8 cellular contexts compared by ENCODE assay signal in the genomic region with DNA sequence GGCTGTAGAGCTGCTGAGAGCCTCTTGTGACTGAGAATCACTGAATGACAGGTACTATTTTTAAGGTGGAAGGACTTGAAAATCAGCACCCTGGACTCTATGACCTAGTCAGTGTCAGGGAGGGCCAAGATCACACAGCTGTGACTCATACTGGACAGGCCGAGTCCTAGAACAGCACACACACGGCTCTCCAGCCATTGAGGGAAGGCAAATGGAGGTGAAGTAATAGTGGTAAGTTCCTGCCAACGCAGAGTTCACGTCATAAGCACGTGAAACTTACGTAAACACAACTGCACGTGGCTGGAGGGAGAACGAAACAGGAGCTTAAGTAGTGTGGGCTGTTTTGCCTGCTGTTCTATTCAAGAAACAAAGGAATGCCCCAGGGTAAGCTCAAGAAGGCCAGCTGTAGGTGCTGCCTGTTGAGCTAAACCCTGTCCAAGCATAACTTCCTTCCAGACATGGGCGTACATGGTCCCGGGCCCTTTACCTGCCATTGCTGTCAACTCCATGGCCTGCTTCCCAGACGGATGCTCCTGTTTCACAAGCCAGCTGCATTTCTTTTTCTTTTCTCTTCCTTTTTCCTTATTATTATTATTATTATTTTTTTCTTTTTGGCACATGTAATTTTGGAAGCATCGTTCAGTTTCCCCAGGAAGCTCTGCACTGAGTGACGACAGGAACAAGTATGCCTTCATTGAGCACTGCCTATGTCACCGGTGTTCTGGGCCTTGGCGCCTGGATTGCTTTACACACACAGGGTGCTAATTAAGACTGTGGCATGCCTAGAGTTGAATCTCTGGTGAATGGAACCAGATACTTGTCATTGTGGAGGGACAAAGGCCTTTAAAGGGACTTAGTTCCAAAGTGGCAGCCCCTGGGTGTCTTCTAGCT. TPM values are rescaled to one million over a fixed set of nuclear protein-coding genes. Genes with fewer than 3 reads are reported as not detected.
A peak's percentile ranks its signal among the peaks of the same experiment; 100 is the strongest.
DNase-seq lines count a peak whose midpoint lies in the region; ATAC-seq and TF ChIP-seq lines count a peak whose summit lies in the region.

No MANE protein-coding gene starts in this region.

- no peaks in the 10 kb centered on the region for H3K36me3 ChIP-seq in spleen

- ATAC-seq in left cardiac atrium = peak; percentile 86 to 91
- no peak for ATAC-seq in GM19035 (IDR thresholded peaks at IDR 0.05; ENCODE audit: unreplicated experiment)
- ATAC-seq in GM21390 (IDR thresholded peaks at IDR 0.05; ENCODE audit: unreplicated experiment) = no peak

- DNase-seq in HCEC 1CT (peak; percentile 64), SIG-M5 treated with dmso at 0.1 percent for 504 hours (lab: John Stamatoyannopoulos, UW; ENCODE audit: unreplicated experiment) (peak; percentile 90), left cardiac atrium (peak; percentile 82), spleen (peak; percentile 84), NCI-H446 (lab: John Stamatoyannopoulos, UW) (no peak)
- no peak for DNase-seq in activated CD4-positive, CD25-positive, alpha-beta regulatory T cell (lab: John Stamatoyannopoulos, UW)

- no peaks in the 10 kb centered on the region for H3K9me3 ChIP-seq in spleen

- H3K27ac ChIP-seq in spleen = peak overlapping the region in 7 of 8 donors; percentile 24 to 82 (median 72)

- H3K27me3 ChIP-seq in spleen (replicated peaks in 1 of 7) = no peaks in the 10 kb centered on the region

- peaks cover 30 to 89% (median 51%) of the 10 kb centered on the region in 6 donors for H3K4me1 ChIP-seq in spleen

- no peak for TF ChIP-seq CTCF in spleen (IDR thresholded peaks at IDR 0.05 in 8 of 11, conservative IDR thresholded peaks at IDR 0.05 in 3 of 11)

- intact Hi-C loops in left cardiac atrium (cut with DNase I) = no loop called here
- intact Hi-C loops in spleen (cut with DNase I; ENCODE audit: low total_unique reads) = no loop called here

- H3K4me3 ChIP-seq in spleen = peak overlapping the region in 1 of 8 donors; percentile 54

- WGBS in spleen, 5 donors = 58 to 84% (median 78%) methylated on average over 15 of the region's 15 CpGs

- no peak for TF ChIP-seq POLR2A in spleen (IDR thresholded peaks at IDR 0.05)

RNA-seq across cellular contexts. Expression of a gene that starts 10.2 kb away (rescaled TPM):
- total RNA-seq in left cardiac atrium (10 to 100 TPM; 10.6 to 12.3 TPM), spleen (100 to 1,000 TPM; 186 to 272 (median 219) TPM)
- 10 to 100 TPM; 28.3 to 33.1 (median 29.3) TPM for polyA plus RNA-seq in spleen

Comparison
In these comparisons a context has a peak if more than half of its experiments do, and no peak if none do; other contexts are left out.
1. DNase-seq: peak in HCEC 1CT (single experiment), SIG-M5 treated with dmso at 0.1 percent for 504 hours (single experiment), left cardiac atrium (single experiment) and spleen (single experiment); none in NCI-H446 (0 of 2) and activated CD4-positive, CD25-positive, alpha-beta regulatory T cell (0 of 4).
2. ATAC-seq: peak in left cardiac atrium (2 of 2); none in GM19035 (single experiment) and GM21390 (single experiment).
3. RNA of a gene that starts 10.2 kb away (total RNA-seq): 186 to 272 TPM in spleen; 10.6 to 12.3 TPM in left cardiac atrium; every median in the first group is over 10 times any median in the second.